Comparison of ENCODE assay signal across 9 cellular contexts in the genomic region with DNA sequence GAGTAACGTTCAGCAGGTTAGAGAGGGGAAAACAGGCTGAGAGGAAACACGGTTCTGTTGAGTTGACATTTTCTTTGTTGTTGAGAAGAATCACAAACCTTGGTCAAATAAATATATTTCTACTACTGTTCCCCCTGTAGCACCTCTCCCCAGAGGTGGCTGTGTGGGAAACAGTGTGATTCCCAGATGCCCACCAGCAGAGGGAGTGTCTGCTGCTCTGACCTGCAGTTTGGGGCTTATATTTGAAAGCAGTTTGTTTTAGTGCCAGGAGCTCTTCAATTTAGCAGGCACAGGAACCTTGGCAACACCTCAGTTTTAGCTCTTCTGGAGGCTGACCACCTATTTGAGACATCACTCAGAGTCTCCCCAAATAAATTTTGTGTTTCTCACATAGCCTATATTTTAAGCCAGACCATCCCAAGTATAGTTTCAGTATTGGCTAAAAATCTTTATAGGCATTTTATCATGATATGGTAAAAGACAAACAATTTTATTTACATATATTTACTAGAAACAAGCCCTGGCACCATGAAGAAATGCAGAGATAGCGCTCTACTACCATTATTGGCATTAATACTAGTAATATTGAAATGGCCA.
DNase-seq lines count a peak whose midpoint lies in the region; ATAC-seq and TF ChIP-seq lines count a peak whose summit lies in the region.
"Had no signal": no experiment of that assay in that cellular context is flagged by ENCODE, and none has a peak within 500 bp of the region (broad histone marks: within the 10 kb centered on the region; RNA-seq: fewer than 3 reads in every experiment).

No MANE protein-coding gene starts in this region.

- H3K36me3 ChIP-seq in RWPE2 (ENCODE audit: low read depth) = peaks cover 73% of the 10 kb centered on the region

- H3K9me3 ChIP-seq in RWPE2 (ENCODE audit: severe bottlenecking) = no peaks in the 10 kb centered on the region

- H3K4me3 ChIP-seq in RWPE2 (ENCODE audit: severe bottlenecking) = no peak overlapping the region

- DNase-seq in AG08396 (ENCODE audit: low spot score) = peak; percentile 45
- no peak for DNase-seq in GM13977 (ENCODE audit: low spot score)
- no peak for DNase-seq in RWPE2 (ENCODE audit: low spot score)
- peak; percentile 21 for DNase-seq in germinal center (ENCODE audit: low spot score)
- DNase-seq in NCI-H1930 (lab: John Stamatoyannopoulos, UW) = no peak
- no peak for DNase-seq in NCI-H446 treated with DMSO at 0.1 percent for 48 hours (lab: John Stamatoyannopoulos, UW)
- DNase-seq in T1000 (lab: John Stamatoyannopoulos, UW) = no peak

- no peak overlapping the region for H3K27ac ChIP-seq in RWPE2 (ENCODE audit: poor library complexity, severe bottlenecking)

- H3K4me1 ChIP-seq in RWPE2 (ENCODE audit: insufficient read depth, poor library complexity, severe bottlenecking) = no peaks in the 10 kb centered on the region

- TF ChIP-seq CTCF in GM13977 (IDR thresholded peaks at IDR 0.05; ENCODE audit: extremely low read depth, insufficient read depth, missing control alignments) (peak; percentile 40), RWPE2 (IDR thresholded peaks at IDR 0.05; ENCODE audit: poor library complexity, severe bottlenecking) (peak; percentile 67)

- H3K27me3 ChIP-seq in RWPE2 (ENCODE audit: insufficient read depth, poor library complexity, severe bottlenecking) = no peaks in the 10 kb centered on the region

- in situ Hi-C loops in GM13977 (cut with MboI; ENCODE audit: low pct_unique_long_range_greater_than_20kb, low sequenced_read_pairs, unreplicated experiment) = no loop called here

- peak; percentile 72; the same call in 1 of the 3 replicates for ATAC-seq in RWPE2 (ENCODE audit: low read depth)
- no peak for ATAC-seq in HG03139 (IDR thresholded peaks at IDR 0.05; ENCODE audit: unreplicated experiment)
- ATAC-seq: activated T-cell treated with anti-CD3 and anti-CD28 coated beads, Interleukin-2, amount 50 U/mL, for 72 hours had no signal

Comparison
In these comparisons a context has a peak if more than half of its experiments do, and no peak if none do; other contexts are left out.
1. DNase-seq: peak in AG08396 (single experiment) and germinal center (single experiment); none in GM13977 (single experiment), RWPE2 (single experiment), NCI-H1930 (0 of 2), NCI-H446 treated with DMSO at 0.1 percent for 48 hours (single experiment) and T1000 (single experiment).